16 cellular contexts compared by ENCODE assay signal in the genomic region with DNA sequence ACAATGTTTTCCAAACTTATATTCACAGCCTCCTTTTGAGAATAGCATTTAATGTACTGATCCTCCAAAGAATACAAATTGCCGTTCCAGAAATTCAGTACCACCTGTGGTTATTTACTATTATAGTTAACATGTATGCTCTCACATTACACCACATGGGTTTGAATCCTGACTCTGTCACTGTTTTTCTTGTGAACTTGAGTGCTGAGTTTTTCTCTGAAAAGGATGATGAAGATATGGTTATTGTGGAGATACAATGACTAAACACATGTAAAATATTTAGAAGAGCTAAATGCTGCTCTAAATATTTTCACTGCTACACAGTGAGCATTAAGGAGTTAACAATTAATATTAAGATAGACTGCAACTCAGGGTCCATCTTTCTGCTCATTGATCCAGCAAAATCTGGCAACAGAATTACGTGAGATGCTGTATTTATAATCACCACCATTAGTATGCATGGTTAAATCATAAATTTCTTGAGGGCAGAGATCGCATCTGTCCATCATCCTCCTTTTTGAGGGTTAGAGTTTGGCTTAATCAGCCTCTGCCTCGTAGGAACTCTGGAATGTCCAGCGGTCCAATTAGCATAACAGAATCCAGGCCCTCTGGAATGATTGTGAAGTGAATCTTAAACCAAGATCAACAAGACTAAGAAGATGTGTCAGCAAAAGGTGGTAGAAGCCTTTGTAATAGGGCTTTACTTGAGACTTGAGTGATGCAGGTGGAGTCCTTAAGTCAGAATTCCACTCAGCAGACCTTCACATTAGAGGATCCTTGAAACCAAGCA.
A peak's percentile ranks its signal among the peaks of the same experiment; 100 is the strongest.
DNase-seq lines count a peak whose midpoint lies in the region; ATAC-seq and TF ChIP-seq lines count a peak whose summit lies in the region.
"Had no signal": no experiment of that assay in that cellular context is flagged by ENCODE, and none has a peak within 500 bp of the region (broad histone marks: within the 10 kb centered on the region; RNA-seq: fewer than 3 reads in every experiment).

No MANE protein-coding gene starts in this region.

- H3K9me3 ChIP-seq in neuron (ENCODE audit: low read length), result peaks cover 3% of the 10 kb centered on the region

- no peaks in the 10 kb centered on the region for H3K27me3 ChIP-seq in neuron (ENCODE audit: insufficient read depth, low read length)
- H3K27me3 ChIP-seq: esophagus muscularis mucosa, stomach had no signal

- H3K4me1 ChIP-seq in neuron (ENCODE audit: insufficient read depth, low read length), result peaks cover 24% of the 10 kb centered on the region

- ATAC-seq in GM21723 (IDR thresholded peaks at IDR 0.05; ENCODE audit: unreplicated experiment) (no peak), HG03460 (IDR thresholded peaks at IDR 0.05; ENCODE audit: unreplicated experiment) (no peak)
- ATAC-seq: Panc1 had no signal

- DNase-seq in EL (peak; percentile 79), LHCN-M2 (ENCODE audit: low read depth) (peak; percentile 75), epithelial cell of esophagus (ENCODE audit: low read depth) (peak; percentile 22), anterior cingulate cortex (lab: John Stamatoyannopoulos, UW) (no peak)
- no peak for DNase-seq in effector CD8-positive, alpha-beta T cell (lab: John Stamatoyannopoulos, UW)
- DNase-seq: activated CD4-positive, alpha-beta memory T cell treated with anti-CD3 and anti-CD28 coated beads, Interleukin-2, amount 10 ng/mL, durations not matched to agents 7 days and 5 days; activated effector memory CD4-positive, alpha-beta T cell treated with Interleukin-2 at 50 U/mL for 16 hours; central memory CD4-positive, alpha-beta T cell; immature natural killer cell; NCI-H2171 treated with DMSO at 0.1 percent for 48 hours; stomach had no signal

- no peak overlapping the region for H3K4me3 ChIP-seq in epithelial cell of esophagus (ENCODE audit: low read length)
- no peak overlapping the region for H3K4me3 ChIP-seq in neuron (ENCODE audit: low read length)
- H3K4me3 ChIP-seq: esophagus muscularis mucosa, stomach had no signal

- no peaks in the 10 kb centered on the region for H3K36me3 ChIP-seq in neuron (ENCODE audit: insufficient read depth, low read length)
- H3K36me3 ChIP-seq: esophagus muscularis mucosa, stomach had no signal

- H2AFZ ChIP-seq in neuron (ENCODE audit: low read depth, low read length), result peak overlapping the region; percentile 35

- no peak for TF ChIP-seq CTCF in epithelial cell of esophagus (IDR thresholded peaks at IDR 0.05; ENCODE audit: insufficient read depth, low read depth, low read length, missing control alignments)

Comparison
In these comparisons a context has a peak if more than half of its experiments do, and no peak if none do; other contexts are left out.
1. DNase-seq: peak in EL (single experiment), LHCN-M2 (single experiment) and epithelial cell of esophagus (single experiment); none in anterior cingulate cortex (0 of 58) and effector CD8-positive, alpha-beta T cell (single experiment).